ENCODE assay signal across 10 cellular contexts in genomic region chr11:83054001-83054400, GRCh38. TPM values are rescaled to one million over a fixed set of nuclear protein-coding genes. Genes with fewer than 3 reads are reported as not detected.
DNase-seq lines count a peak whose midpoint lies in the region; ATAC-seq and TF ChIP-seq lines count a peak whose summit lies in the region.
"Had no signal": no experiment of that assay in that cellular context is flagged by ENCODE, and none has a peak within 500 bp of the region (broad histone marks: within the 10 kb centered on the region; RNA-seq: fewer than 3 reads in every experiment).

No MANE protein-coding gene starts in this region.

- H3K4me1 ChIP-seq in right atrium auricular region, result peaks cover 0 to 57% of the 10 kb centered on the region in 2 donors

- H3K4me3 Mint-ChIP-seq in naive B cell, result peak overlapping the region; percentile 47 to 90 (median 82)
- H3K4me3 Mint-ChIP-seq: brain had no signal

- H3K27me3 Mint-ChIP-seq in naive B cell, result no peaks in the 10 kb centered on the region
- H3K27me3 Mint-ChIP-seq: brain had no signal

- peaks cover 37 to 54% of the 10 kb centered on the region in 2 donors for H3K36me3 Mint-ChIP-seq in naive B cell

- H3K4me1 Mint-ChIP-seq in naive B cell, result peaks cover 55 to 95% (median 78%) of the 10 kb centered on the region in 3 donors

- H3K27ac Mint-ChIP-seq in naive B cell, result peak overlapping the region in 5 of 6 donors; percentile 98 to 99 (median 98)

- H3K27ac ChIP-seq in right atrium auricular region, result no peak overlapping the region

- TF ChIP-seq CTCF in right atrium auricular region (IDR thresholded peaks at IDR 0.05), result no peak

- H3K9me3 Mint-ChIP-seq in naive B cell, result peaks cover 2 to 19% (median 7%) of the 10 kb centered on the region in 7 donors
- H3K9me3 Mint-ChIP-seq: brain had no signal

- DNase-seq in KBM-7, result peak; percentile 31
- DNase-seq in naive B cell, result peak; percentile 70
- DNase-seq in right atrium auricular region (ENCODE audit: low spot score), result no peak
- DNase-seq in NCI-H524 (lab: John Stamatoyannopoulos, UW), result no peak
- DNase-seq in H4 (ENCODE audit: low spot score), result no peak
- DNase-seq: sigmoid colon had no signal

- no peaks in the 10 kb centered on the region for H3K27me3 ChIP-seq in right atrium auricular region
- H3K27me3 ChIP-seq: sigmoid colon had no signal

- H3K4me3 ChIP-seq in right atrium auricular region, result no peak overlapping the region
- H3K4me3 ChIP-seq: sigmoid colon had no signal

- ATAC-seq in GM18870 (IDR thresholded peaks at IDR 0.05; ENCODE audit: unreplicated experiment) (peak; percentile 82), GM21825 (IDR thresholded peaks at IDR 0.05; ENCODE audit: unreplicated experiment) (peak; percentile 77), naive B cell (ENCODE audit: low read depth in 2 of 2) (peak; percentile 94 to 95), HG02884 (IDR thresholded peaks at IDR 0.05; ENCODE audit: unreplicated experiment) (no peak)

- no peaks in the 10 kb centered on the region for H3K36me3 ChIP-seq in right atrium auricular region
- H3K36me3 ChIP-seq: sigmoid colon had no signal

- in situ Hi-C loops in KBM-7 (cut with MboI; ENCODE audit: low pct_unique_long_range_greater_than_20kb, low sequenced_read_pairs), result no loop called here

- H3K9me3 ChIP-seq in right atrium auricular region, result no peaks in the 10 kb centered on the region
- H3K9me3 ChIP-seq: sigmoid colon had no signal

RNA-seq across cellular contexts. Expression of gene RAB30, which starts 17.7 kb away (rescaled TPM):
- 100 to 1,000 TPM; 108 to 156 (median 142) TPM for polyA plus RNA-seq in naive B cell (ENCODE audit: low read depth in 6 of 6)
- total RNA-seq in right atrium auricular region, result 10 to 100 TPM; 12.1 to 19.0 TPM
- 15.3 and 16.9 TPM in 2 replicates for total RNA-seq in H4 (2014; rRNA removed; shearing (Covaris generic))

Comparison
In these comparisons a context has a peak if more than half of its experiments do, and no peak if none do; other contexts are left out.
1. DNase-seq: peak in KBM-7 (single experiment) and naive B cell (single experiment); none in right atrium auricular region (single experiment), NCI-H524 (0 of 2) and H4 (single experiment).